ENCODE assay signal across 1 cellular context in genomic region chr11:46718155-46719019, GRCh38.
A peak's percentile ranks its signal among the peaks of the same experiment; 100 is the strongest.
TF ChIP-seq lines count a peak whose summit lies in the region.

No MANE protein-coding gene starts in this region.

TF ChIP-seq in HepG2, 621 proteins besides CTCF, POLR2A, EP300 and RAD21 (continued from another document and continues in another):
- TF ChIP-seq, protein P1, sequence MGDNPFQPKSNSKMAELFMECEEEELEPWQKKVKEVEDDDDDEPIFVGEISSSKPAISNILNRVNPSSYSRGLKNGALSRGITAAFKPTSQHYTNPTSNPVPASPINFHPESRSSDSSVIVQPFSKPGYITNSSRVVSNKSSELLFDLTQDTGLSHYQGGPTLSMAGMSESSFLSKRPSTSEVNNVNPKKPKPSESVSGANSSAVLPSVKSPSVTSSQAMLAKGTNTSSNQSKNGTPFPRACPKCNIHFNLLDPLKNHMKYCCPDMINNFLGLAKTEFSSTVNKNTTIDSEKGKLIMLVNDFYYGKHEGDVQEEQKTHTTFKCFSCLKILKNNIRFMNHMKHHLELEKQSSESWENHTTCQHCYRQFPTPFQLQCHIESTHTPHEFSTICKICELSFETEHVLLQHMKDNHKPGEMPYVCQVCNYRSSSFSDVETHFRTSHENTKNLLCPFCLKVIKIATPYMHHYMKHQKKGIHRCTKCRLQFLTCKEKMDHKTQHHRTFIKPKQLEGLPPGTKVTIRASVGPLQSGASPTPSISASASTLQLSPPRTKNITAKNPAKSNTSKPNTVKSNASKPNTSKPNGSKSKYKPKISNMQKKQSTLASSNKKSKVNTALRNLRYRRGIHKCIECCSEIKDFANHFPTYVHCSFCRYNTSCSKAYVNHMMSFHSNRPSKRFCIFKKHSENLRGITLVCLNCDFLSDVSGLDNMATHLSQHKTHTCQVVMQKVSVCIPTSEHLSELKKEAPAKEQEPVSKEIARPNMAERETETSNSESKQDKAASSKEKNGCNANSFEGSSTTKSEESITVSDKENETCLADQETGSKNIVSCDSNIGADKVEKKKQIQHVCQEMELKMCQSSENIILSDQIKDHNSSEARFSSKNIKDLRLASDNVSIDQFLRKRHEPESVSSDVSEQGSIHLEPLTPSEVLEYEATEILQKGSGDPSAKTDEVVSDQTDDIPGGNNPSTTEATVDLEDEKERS (CRISPR knock-in tag; IDR thresholded peaks at IDR 0.05): peak; percentile 70; the same call in 1 of the 2 replicates
- peak; percentile 30; the same call in 1 of the 2 replicates for TF ChIP-seq JUND (CRISPR knock-in tag; IDR thresholded peaks at IDR 0.05)
- peak; percentile 46; the same call in 1 of the 3 replicates for TF ChIP-seq MXI1 (IDR thresholded peaks at IDR 0.05; ENCODE audit: borderline replicate concordance, low read depth, low read length)
- TF ChIP-seq TBP (CRISPR knock-in tag; IDR thresholded peaks at IDR 0.05): no peak
- TF ChIP-seq, protein P2, sequence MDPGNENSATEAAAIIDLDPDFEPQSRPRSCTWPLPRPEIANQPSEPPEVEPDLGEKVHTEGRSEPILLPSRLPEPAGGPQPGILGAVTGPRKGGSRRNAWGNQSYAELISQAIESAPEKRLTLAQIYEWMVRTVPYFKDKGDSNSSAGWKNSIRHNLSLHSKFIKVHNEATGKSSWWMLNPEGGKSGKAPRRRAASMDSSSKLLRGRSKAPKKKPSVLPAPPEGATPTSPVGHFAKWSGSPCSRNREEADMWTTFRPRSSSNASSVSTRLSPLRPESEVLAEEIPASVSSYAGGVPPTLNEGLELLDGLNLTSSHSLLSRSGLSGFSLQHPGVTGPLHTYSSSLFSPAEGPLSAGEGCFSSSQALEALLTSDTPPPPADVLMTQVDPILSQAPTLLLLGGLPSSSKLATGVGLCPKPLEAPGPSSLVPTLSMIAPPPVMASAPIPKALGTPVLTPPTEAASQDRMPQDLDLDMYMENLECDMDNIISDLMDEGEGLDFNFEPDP (CRISPR knock-in tag; conservative IDR thresholded peaks at IDR 0.05): 0 out of 2 replicates have a peak, but pooled peaks have one; percentile 87
- TF ChIP-seq NCOA2 (CRISPR knock-in tag; IDR thresholded peaks at IDR 0.05): peak; percentile 96
- TF ChIP-seq ZNF550 (CRISPR knock-in tag; IDR thresholded peaks at IDR 0.05; ENCODE audit: borderline replicate concordance): no peak
- TF ChIP-seq, protein P3, sequence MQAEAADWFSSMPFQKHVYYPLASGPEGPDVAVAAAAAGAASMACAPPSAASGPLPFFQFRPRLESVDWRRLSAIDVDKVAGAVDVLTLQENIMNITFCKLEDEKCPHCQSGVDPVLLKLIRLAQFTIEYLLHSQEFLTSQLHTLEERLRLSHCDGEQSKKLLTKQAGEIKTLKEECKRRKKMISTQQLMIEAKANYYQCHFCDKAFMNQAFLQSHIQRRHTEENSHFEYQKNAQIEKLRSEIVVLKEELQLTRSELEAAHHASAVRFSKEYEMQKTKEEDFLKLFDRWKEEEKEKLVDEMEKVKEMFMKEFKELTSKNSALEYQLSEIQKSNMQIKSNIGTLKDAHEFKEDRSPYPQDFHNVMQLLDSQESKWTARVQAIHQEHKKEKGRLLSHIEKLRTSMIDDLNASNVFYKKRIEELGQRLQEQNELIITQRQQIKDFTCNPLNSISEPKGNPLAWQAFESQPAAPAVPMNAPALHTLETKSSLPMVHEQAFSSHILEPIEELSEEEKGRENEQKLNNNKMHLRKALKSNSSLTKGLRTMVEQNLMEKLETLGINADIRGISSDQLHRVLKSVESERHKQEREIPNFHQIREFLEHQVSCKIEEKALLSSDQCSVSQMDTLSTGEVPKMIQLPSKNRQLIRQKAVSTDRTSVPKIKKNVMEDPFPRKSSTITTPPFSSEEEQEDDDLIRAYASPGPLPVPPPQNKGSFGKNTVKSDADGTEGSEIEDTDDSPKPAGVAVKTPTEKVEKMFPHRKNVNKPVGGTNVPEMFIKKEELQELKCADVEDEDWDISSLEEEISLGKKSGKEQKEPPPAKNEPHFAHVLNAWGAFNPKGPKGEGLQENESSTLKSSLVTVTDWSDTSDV (CRISPR knock-in tag; IDR thresholded peaks at IDR 0.05): no peak
- TF ChIP-seq STAT6 (CRISPR knock-in tag; IDR thresholded peaks at IDR 0.05; ENCODE audit: borderline replicate concordance): peak; percentile 60; the same call in 1 of the 2 replicates
- TF ChIP-seq, protein P4, sequence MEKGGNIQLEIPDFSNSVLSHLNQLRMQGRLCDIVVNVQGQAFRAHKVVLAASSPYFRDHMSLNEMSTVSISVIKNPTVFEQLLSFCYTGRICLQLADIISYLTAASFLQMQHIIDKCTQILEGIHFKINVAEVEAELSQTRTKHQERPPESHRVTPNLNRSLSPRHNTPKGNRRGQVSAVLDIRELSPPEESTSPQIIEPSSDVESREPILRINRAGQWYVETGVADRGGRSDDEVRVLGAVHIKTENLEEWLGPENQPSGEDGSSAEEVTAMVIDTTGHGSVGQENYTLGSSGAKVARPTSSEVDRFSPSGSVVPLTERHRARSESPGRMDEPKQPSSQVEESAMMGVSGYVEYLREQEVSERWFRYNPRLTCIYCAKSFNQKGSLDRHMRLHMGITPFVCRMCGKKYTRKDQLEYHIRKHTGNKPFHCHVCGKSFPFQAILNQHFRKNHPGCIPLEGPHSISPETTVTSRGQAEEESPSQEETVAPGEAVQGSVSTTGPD (CRISPR knock-in tag; IDR thresholded peaks at IDR 0.05): no peak; the same call in 1 of the 2 replicates
- TF ChIP-seq ZNF850 (CRISPR knock-in tag; conservative IDR thresholded peaks at IDR 0.05): 0 out of 2 replicates have a peak, but pooled peaks have one; percentile 46
- no peak for TF ChIP-seq WIZ (CRISPR knock-in tag; IDR thresholded peaks at IDR 0.05)
- no peak for TF ChIP-seq ZNF12 (CRISPR knock-in tag; IDR thresholded peaks at IDR 0.05)
- TF ChIP-seq ARNT2 (CRISPR knock-in tag; IDR thresholded peaks at IDR 0.05; ENCODE audit: low read depth): 0 out of 2 replicates have a peak, but pooled peaks have one; percentile 32
- TF ChIP-seq ZNF224 (CRISPR knock-in tag; IDR thresholded peaks at IDR 0.05): no peak
- TF ChIP-seq CHD4 (IDR thresholded peaks at IDR 0.05; ENCODE audit: borderline replicate concordance, low read length): peak; percentile 100
- peak; percentile 93 for TF ChIP-seq KDM4B (CRISPR knock-in tag; IDR thresholded peaks at IDR 0.05)
- no peak for TF ChIP-seq FIP1L1 (IDR thresholded peaks at IDR 0.05; ENCODE audit: borderline replicate concordance, insufficient read depth, low read depth, low read length)
- TF ChIP-seq, protein P5, sequence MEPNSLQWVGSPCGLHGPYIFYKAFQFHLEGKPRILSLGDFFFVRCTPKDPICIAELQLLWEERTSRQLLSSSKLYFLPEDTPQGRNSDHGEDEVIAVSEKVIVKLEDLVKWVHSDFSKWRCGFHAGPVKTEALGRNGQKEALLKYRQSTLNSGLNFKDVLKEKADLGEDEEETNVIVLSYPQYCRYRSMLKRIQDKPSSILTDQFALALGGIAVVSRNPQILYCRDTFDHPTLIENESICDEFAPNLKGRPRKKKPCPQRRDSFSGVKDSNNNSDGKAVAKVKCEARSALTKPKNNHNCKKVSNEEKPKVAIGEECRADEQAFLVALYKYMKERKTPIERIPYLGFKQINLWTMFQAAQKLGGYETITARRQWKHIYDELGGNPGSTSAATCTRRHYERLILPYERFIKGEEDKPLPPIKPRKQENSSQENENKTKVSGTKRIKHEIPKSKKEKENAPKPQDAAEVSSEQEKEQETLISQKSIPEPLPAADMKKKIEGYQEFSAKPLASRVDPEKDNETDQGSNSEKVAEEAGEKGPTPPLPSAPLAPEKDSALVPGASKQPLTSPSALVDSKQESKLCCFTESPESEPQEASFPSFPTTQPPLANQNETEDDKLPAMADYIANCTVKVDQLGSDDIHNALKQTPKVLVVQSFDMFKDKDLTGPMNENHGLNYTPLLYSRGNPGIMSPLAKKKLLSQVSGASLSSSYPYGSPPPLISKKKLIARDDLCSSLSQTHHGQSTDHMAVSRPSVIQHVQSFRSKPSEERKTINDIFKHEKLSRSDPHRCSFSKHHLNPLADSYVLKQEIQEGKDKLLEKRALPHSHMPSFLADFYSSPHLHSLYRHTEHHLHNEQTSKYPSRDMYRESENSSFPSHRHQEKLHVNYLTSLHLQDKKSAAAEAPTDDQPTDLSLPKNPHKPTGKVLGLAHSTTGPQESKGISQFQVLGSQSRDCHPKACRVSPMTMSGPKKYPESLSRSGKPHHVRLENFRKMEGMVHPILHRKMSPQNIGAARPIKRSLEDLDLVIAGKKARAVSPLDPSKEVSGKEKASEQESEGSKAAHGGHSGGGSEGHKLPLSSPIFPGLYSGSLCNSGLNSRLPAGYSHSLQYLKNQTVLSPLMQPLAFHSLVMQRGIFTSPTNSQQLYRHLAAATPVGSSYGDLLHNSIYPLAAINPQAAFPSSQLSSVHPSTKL (CRISPR knock-in tag; IDR thresholded peaks at IDR 0.05): peak; percentile 92
- TF ChIP-seq ZFP82 (CRISPR knock-in tag; IDR thresholded peaks at IDR 0.05; ENCODE audit: borderline replicate concordance): no peak; the same call in 1 of the 2 replicates
- TF ChIP-seq ETV6 (CRISPR knock-in tag; conservative IDR thresholded peaks at IDR 0.05): 0 out of 2 replicates have a peak, but pooled peaks have one; percentile 42
- TF ChIP-seq ZNF468 (CRISPR knock-in tag; IDR thresholded peaks at IDR 0.05): no peak
- TF ChIP-seq ZMYM3 (CRISPR knock-in tag; IDR thresholded peaks at IDR 0.05): peak; percentile 96
- TF ChIP-seq ZNF709 (CRISPR knock-in tag; IDR thresholded peaks at IDR 0.05): no peak; the same call in 1 of the 2 replicates
- TF ChIP-seq MBNL3 (CRISPR knock-in tag; conservative IDR thresholded peaks at IDR 0.05): no peak
- TF ChIP-seq, protein P6, sequence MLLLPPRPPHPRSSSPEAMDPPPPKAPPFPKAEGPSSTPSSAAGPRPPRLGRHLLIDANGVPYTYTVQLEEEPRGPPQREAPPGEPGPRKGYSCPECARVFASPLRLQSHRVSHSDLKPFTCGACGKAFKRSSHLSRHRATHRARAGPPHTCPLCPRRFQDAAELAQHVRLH (CRISPR knock-in tag; IDR thresholded peaks at IDR 0.05; ENCODE audit: borderline replicate concordance, low read depth): peak; percentile 92
- peak; percentile 27; the same call in 1 of the 2 replicates for TF ChIP-seq KAT7 (CRISPR knock-in tag; IDR thresholded peaks at IDR 0.05; ENCODE audit: borderline replicate concordance)
- peak; percentile 58 for TF ChIP-seq ZNF143 (CRISPR knock-in tag; IDR thresholded peaks at IDR 0.05)
- TF ChIP-seq, protein P7, sequence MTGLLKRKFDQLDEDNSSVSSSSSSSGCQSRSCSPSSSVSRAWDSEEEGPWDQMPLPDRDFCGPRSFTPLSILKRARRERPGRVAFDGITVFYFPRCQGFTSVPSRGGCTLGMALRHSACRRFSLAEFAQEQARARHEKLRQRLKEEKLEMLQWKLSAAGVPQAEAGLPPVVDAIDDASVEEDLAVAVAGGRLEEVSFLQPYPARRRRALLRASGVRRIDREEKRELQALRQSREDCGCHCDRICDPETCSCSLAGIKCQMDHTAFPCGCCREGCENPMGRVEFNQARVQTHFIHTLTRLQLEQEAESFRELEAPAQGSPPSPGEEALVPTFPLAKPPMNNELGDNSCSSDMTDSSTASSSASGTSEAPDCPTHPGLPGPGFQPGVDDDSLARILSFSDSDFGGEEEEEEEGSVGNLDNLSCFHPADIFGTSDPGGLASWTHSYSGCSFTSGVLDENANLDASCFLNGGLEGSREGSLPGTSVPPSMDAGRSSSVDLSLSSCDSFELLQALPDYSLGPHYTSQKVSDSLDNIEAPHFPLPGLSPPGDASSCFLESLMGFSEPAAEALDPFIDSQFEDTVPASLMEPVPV (CRISPR knock-in tag; IDR thresholded peaks at IDR 0.05): no peak
- TF ChIP-seq DR1 (CRISPR knock-in tag; IDR thresholded peaks at IDR 0.05): no peak; the same call in 1 of the 2 replicates
- TF ChIP-seq, protein P8, sequence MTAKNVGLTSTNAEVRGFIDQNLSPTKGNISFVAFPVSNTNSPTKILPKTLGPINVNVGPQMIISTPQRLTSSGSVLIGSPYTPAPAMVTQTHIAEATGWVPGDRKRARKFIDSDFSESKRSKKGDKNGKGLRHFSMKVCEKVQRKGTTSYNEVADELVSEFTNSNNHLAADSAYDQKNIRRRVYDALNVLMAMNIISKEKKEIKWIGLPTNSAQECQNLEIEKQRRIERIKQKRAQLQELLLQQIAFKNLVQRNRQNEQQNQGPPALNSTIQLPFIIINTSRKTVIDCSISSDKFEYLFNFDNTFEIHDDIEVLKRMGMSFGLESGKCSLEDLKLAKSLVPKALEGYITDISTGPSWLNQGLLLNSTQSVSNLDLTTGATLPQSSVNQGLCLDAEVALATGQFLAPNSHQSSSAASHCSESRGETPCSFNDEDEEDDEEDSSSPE (CRISPR knock-in tag; IDR thresholded peaks at IDR 0.05): peak; percentile 61; the same call in 1 of the 2 replicates
- TF ChIP-seq ZNF138 (CRISPR knock-in tag; IDR thresholded peaks at IDR 0.05; ENCODE audit: low read depth): no peak
- TF ChIP-seq AGO1 (IDR thresholded peaks at IDR 0.05; ENCODE audit: low read depth, low read length, poor library complexity, severe bottlenecking): no peak
- TF ChIP-seq ZNF766 (CRISPR knock-in tag; IDR thresholded peaks at IDR 0.05; ENCODE audit: borderline replicate concordance): peak; percentile 49; the same call in 1 of the 2 replicates
- TF ChIP-seq CBFB (CRISPR knock-in tag; IDR thresholded peaks at IDR 0.05): 0 out of 2 replicates have a peak, but pooled peaks have one; percentile 39
- no peak for TF ChIP-seq TIGD3 (CRISPR knock-in tag; IDR thresholded peaks at IDR 0.05; ENCODE audit: borderline replicate concordance)
